ENCODE assay signal across 23 cellular contexts in the genomic region with DNA sequence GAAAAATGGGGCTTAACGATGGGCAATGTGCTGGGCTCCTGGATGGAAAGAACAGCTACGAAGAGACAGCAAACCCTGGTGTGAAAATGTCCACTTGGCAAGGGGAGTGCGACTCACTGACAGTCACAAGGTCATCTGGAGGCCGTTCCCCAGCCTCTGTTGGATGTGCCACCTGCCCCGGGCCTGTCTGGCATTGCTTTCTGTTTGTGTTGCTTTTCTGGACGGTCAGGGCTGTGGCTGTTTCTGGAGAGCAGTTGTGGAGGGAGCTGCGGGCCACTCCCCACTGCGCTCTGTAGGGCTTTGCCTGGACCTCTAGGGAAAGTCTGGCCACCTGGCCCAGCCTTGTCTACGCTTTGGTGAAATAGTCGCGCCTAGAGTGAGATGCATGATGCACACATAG.
"Had no signal": no experiment of that assay in that cellular context is flagged by ENCODE, and none has a peak within 500 bp of the region (broad histone marks: within the 10 kb centered on the region; RNA-seq: fewer than 3 reads in every experiment).

No MANE protein-coding gene starts in this region.

- H3K9me3 ChIP-seq: MG63, SJCRH30 had no signal

- H3K36me3 ChIP-seq: MG63, SJCRH30 had no signal

- DNase-seq: IMR-90, Karpas-422, KG1, MG63, NCI-H1092, NCI-H1105 treated with DMSO at 0.1 percent for 48 hours, NCI-H1417 treated with DMSO at 0.1 percent for 48 hours, NCI-H146, NCI-H1694 treated with DMSO at 0.1 percent for 48 hours, NCI-H1930, NCI-H2081, NCI-H2107, NCI-H2227 treated with DMSO at 0.1 percent for 48 hours, NCI-H446, NCI-H510A, NCI-H524 treated with DMSO at 0.1 percent for 48 hours, NCI-H69, NCI-H774, RPMI8226, SHP77 treated with DMSO at 0.1 percent for 48 hours, SJCRH30 had no signal

- H3K27me3 ChIP-seq: SJCRH30 had no signal

- ATAC-seq: HepG2, SK-N-SH treated with all-trans-retinoic acid at 6 μM for 48 hours had no signal

- H3K4me3 ChIP-seq: MG63, SJCRH30 had no signal

- H3K4me1 ChIP-seq: SJCRH30 had no signal

- H3K27ac ChIP-seq: SJCRH30 had no signal
